In genomic region chr6:11778648-11779307, GRCh38 we compare ENCODE assay signal across 1 cellular context.
TF ChIP-seq lines count a peak whose summit lies in the region.

TSS of gene ADTRP (minus strand) at chr6:11778803. CDS start at chr6:11778759, 44 bp downstream.

TF ChIP-seq in H1, 55 proteins besides CTCF, POLR2A, EP300 and RAD21 (continued from another document):
- TF ChIP-seq MAX (IDR thresholded peaks at IDR 0.05) = no peak
- no peak for TF ChIP-seq FOSL1 (IDR thresholded peaks at IDR 0.05; ENCODE audit: insufficient read depth, low read depth, low read length)
- TF ChIP-seq SP2 (IDR thresholded peaks at IDR 0.05; ENCODE audit: low read length) = no peak
- no peak for TF ChIP-seq NRF1 (IDR thresholded peaks at IDR 0.05; ENCODE audit: low read depth, low read length)
- no peak for TF ChIP-seq HDAC6 (IDR thresholded peaks at IDR 0.05; ENCODE audit: low read depth, low read length)
- TF ChIP-seq JUN (IDR thresholded peaks at IDR 0.05; ENCODE audit: low read depth, low read length) = no peak
- TF ChIP-seq TEAD4 (IDR thresholded peaks at IDR 0.05; ENCODE audit: low read depth, low read length) = no peak
